ENCODE assay signal across 8 cellular contexts in the genomic region with DNA sequence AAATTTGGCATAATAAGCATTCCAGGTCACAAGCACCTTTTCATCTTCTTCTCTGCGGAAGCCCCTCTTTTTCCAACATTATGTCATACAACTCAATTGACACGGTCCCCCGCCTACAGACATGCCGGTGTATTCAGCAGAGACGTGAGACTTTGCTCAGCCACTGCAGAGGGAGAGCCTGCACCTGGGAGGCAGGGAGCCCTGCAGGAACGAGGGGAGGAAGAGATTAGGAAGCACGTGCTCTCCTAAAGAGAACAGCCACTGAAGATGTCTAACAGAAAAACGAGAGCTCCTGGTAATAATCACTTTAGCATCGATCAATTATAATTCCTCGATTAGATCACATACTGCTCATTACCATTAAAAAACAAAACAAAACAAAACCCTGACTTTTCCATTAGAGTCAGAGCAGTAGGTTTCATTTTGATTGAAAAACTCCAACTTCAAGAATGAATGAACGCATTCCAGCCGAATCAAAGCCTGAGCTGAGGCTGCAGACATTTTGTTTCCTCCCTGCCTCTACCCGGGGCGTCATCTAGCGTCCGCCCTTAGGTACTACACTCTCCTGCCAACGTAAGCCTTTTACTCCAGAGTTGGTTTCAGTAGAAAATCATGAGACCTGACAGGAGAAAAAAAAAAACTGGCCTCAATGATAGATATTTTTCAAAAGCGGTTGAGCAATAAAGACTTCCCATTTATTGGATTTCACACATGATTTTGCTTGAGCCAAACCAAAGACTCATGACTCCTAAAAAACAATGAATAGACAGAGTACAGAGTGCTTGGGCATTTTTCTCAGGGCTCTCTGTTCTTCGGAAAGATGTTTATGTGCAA.
DNase-seq lines count a peak whose midpoint lies in the region; ATAC-seq, FAIRE-seq and TF ChIP-seq lines count a peak whose summit lies in the region.

No MANE protein-coding gene starts in this region.

- intact Hi-C loops in gastrocnemius medialis (cut with DNase I; ENCODE audit: low total_unique reads) = loop anchor here (10.0 kb wide), 1 partner anchor 518 kb away; a partner anchor contains a TSS

- no peak for FAIRE-seq in D721Med (lab: Jason Lieb, UNC)

- peaks cover 33% of the 10 kb centered on the region for H3K4me1 ChIP-seq in hepatocyte (ENCODE audit: insufficient read depth)
- peaks cover 6 to 13% of the 10 kb centered on the region in 2 donors for H3K4me1 ChIP-seq in gastrocnemius medialis

- in situ Hi-C loops in astrocyte of the cerebellum (cut with HindIII; ENCODE audit: low sequenced_read_pairs) = loop anchor here (10.0 kb wide), 1 partner anchor 358 kb away; no protein-coding TSS in a partner anchor
- in situ Hi-C loops in gastrocnemius medialis (cut with MboI; ENCODE audit: low sequenced_read_pairs in 4 of 4) = loop anchor here in 3 of 4 donors (5.0 to 10.0 kb wide), 3 partner anchors 266 to 596 kb away; no protein-coding TSS in a partner anchor

- peak; percentile 98 for TF ChIP-seq CTCF in D721Med (IDR thresholded peaks at IDR 0.05; ENCODE audit: insufficient read depth, missing control alignments)
- peak; percentile 100 for TF ChIP-seq CTCF in astrocyte of the cerebellum (IDR thresholded peaks at IDR 0.05; ENCODE audit: low read depth, low read length, missing control alignments)
- peak; percentile 97 for TF ChIP-seq CTCF in hepatocyte (IDR thresholded peaks at IDR 0.05; ENCODE audit: poor library complexity)
- peak; percentile 86 to 98 (median 96) for TF ChIP-seq CTCF in gastrocnemius medialis (IDR thresholded peaks at IDR 0.05 in 4 of 5, conservative IDR thresholded peaks at IDR 0.05 in 1 of 5)

- no peak overlapping the region for H2AFZ ChIP-seq in hepatocyte

- H3K36me3 ChIP-seq in hepatocyte (replicated peaks; ENCODE audit: insufficient read depth, low read depth) (no peaks in the 10 kb centered on the region), gastrocnemius medialis (no peaks in the 10 kb centered on the region)

- no peaks in the 10 kb centered on the region for H3K79me2 ChIP-seq in hepatocyte

- DNase-seq in D721Med (ENCODE audit: insufficient read length, low spot score) (no peak), HCEC 1CT (peak; percentile 78), NCI-H187 (lab: John Stamatoyannopoulos, UW) (peak; percentile 12 to 18), T1000 (lab: John Stamatoyannopoulos, UW) (peak; percentile 22), astrocyte of the cerebellum (ENCODE audit: low read depth) (peak; percentile 89), hepatocyte (ENCODE audit: low spot score) (peak; percentile 91), gastrocnemius medialis (peak; percentile 58 to 71)

- H3K9me3 ChIP-seq in hepatocyte (ENCODE audit: low read depth) = no peaks in the 10 kb centered on the region
- no peaks in the 10 kb centered on the region for H3K9me3 ChIP-seq in gastrocnemius medialis

- no peaks in the 10 kb centered on the region for H3K27me3 ChIP-seq in hepatocyte
- H3K27me3 ChIP-seq in gastrocnemius medialis = no peaks in the 10 kb centered on the region

- ATAC-seq in gastrocnemius medialis = peak; percentile 68 to 76
- no peak for ATAC-seq in HG02759 (IDR thresholded peaks at IDR 0.05; ENCODE audit: unreplicated experiment)

- no peaks in the 10 kb centered on the region for H3K9me2 ChIP-seq in hepatocyte (replicated peaks; ENCODE audit: insufficient read depth)

- H3K27ac ChIP-seq in hepatocyte = peak overlapping the region; percentile 95
- peak overlapping the region; percentile 48 to 69 (median 60) for H3K27ac ChIP-seq in gastrocnemius medialis

- H4K20me1 ChIP-seq in hepatocyte (ENCODE audit: insufficient read depth, poor library complexity, severe bottlenecking) = no peaks in the 10 kb centered on the region

- no peak for TF ChIP-seq POLR2A in gastrocnemius medialis (IDR thresholded peaks at IDR 0.05)

- H3K4me3 ChIP-seq in astrocyte of the cerebellum (ENCODE audit: low read depth, low read length) = no peak overlapping the region
- H3K4me3 ChIP-seq in hepatocyte = no peak overlapping the region
- peak overlapping the region in 3 of 4 donors; percentile 16 to 33 (median 27) for H3K4me3 ChIP-seq in gastrocnemius medialis

- WGBS in hepatocyte (ENCODE audit: low lambda C conversion rate, missing lambda C conversion rate) = 28% methylated on average over 19 of the region's 19 CpGs

- H3K4me2 ChIP-seq in hepatocyte = peak overlapping the region; percentile 50

Comparison
In these comparisons a context has a peak if more than half of its experiments do, and no peak if none do; other contexts are left out.
1. H3K4me3 ChIP-seq: peak in gastrocnemius medialis (3 of 4); none in astrocyte of the cerebellum (single experiment) and hepatocyte (single experiment).
2. Peak in every context shown above with its lines, with median percentiles within 50 percentile points of each other: CTCF ChIP-seq.